1 cellular context compared by ENCODE assay signal in genomic region chr12:96375841-96376249, GRCh38.
A peak's percentile ranks its signal among the peaks of the same experiment; 100 is the strongest.
TF ChIP-seq lines count a peak whose summit lies in the region.

No MANE protein-coding gene starts in this region.

TF ChIP-seq in K562, 482 proteins besides CTCF, POLR2A, EP300 and RAD21 (continued from another document):
- TF ChIP-seq PBX2 (CRISPR knock-in tag; IDR thresholded peaks at IDR 0.05; ENCODE audit: low read depth) (no peak), PBX2 (tag; conservative IDR thresholded peaks at IDR 0.05; ENCODE audit: low read depth) (peak; percentile 80), KAT7 (CRISPR knock-in tag; IDR thresholded peaks at IDR 0.05; ENCODE audit: borderline replicate concordance) (peak; percentile 17; the same call in 1 of the 2 replicates), RUNX1 (IDR thresholded peaks at IDR 0.05; ENCODE audit: low read depth) (no peak), ZNF785 (CRISPR knock-in tag; IDR thresholded peaks at IDR 0.05) (no peak), GATA2 (CRISPR knock-in tag; IDR thresholded peaks at IDR 0.05) (peak; percentile 53; the same call in 1 of the 2 replicates), NCOR1 (IDR thresholded peaks at IDR 0.05) (peak; percentile 88), ADNP (tag; IDR thresholded peaks at IDR 0.05) (peak; percentile 10; the same call in 1 of the 2 replicates), ZNF175 (CRISPR knock-in tag; IDR thresholded peaks at IDR 0.05; ENCODE audit: low read depth) (no peak), MEIS2 (IDR thresholded peaks at IDR 0.05; ENCODE audit: partially characterized antibody) (peak; percentile 87), HDAC3 (IDR thresholded peaks at IDR 0.05; ENCODE audit: borderline replicate concordance, partially characterized antibody) (peak; percentile 54), ARID3A (IDR thresholded peaks at IDR 0.05; ENCODE audit: borderline replicate concordance, low read depth, low read length) (peak; percentile 88; the same call in 1 of the 2 replicates), PHF8 (IDR thresholded peaks at IDR 0.05; ENCODE audit: borderline replicate concordance, low read length) (no peak), SMAD3 (CRISPR knock-in tag; conservative IDR thresholded peaks at IDR 0.05) (no peak; the same call in 1 of the 2 replicates), HEY1 (CRISPR knock-in tag; IDR thresholded peaks at IDR 0.05; ENCODE audit: borderline replicate concordance) (0 out of 2 replicates have a peak, but pooled peaks have one; percentile 87), XRCC3 (IDR thresholded peaks at IDR 0.05) (no peak), ZMIZ1 (IDR thresholded peaks at IDR 0.05; ENCODE audit: low read depth in 2 of 2, low read length in 2 of 2) (peak in 1 of 2 experiments; percentile 77; a peak in 1 of 4 replicates), NFIC (IDR thresholded peaks at IDR 0.05) (peak; percentile 48), FOXP4 (CRISPR knock-in tag; IDR thresholded peaks at IDR 0.05; ENCODE audit: borderline replicate concordance) (no peak), OTX1 (CRISPR knock-in tag; IDR thresholded peaks at IDR 0.05) (no peak), ARID1B (IDR thresholded peaks at IDR 0.05) (peak; percentile 97), TEAD4 (IDR thresholded peaks at IDR 0.05; ENCODE audit: low read length) (peak; percentile 92), TEAD4 (CRISPR knock-in tag; IDR thresholded peaks at IDR 0.05; ENCODE audit: borderline replicate concordance) (no peak), ZNF589 (CRISPR knock-in tag; IDR thresholded peaks at IDR 0.05; ENCODE audit: low read depth) (0 out of 2 replicates have a peak, but pooled peaks have one; percentile 23), SMARCC2 (IDR thresholded peaks at IDR 0.05; ENCODE audit: low read depth) (peak; percentile 95), CUX1 (CRISPR knock-in tag; IDR thresholded peaks at IDR 0.05) (no peak), E2F6 (IDR thresholded peaks at IDR 0.05; ENCODE audit: borderline replicate concordance in 1 of 2, extremely low read depth in 1 of 2, insufficient read depth in 1 of 2, insufficient read length in 1 of 2, low read depth in 1 of 2, low read length in 1 of 2, poor library complexity in 1 of 2, severe bottlenecking in 1 of 2) (no peak), LEF1 (IDR thresholded peaks at IDR 0.05) (peak; percentile 83), SMAD4 (CRISPR knock-in tag; conservative IDR thresholded peaks at IDR 0.05) (peak; percentile 62; the same call in 1 of the 2 replicates), HDAC2 (IDR thresholded peaks at IDR 0.05) (no peak), PML (IDR thresholded peaks at IDR 0.05; ENCODE audit: low read length) (peak; percentile 83; the same call in 1 of the 2 replicates)
